ENCODE assay signal across 1 cellular context in genomic region chr15:71295242-71296031, GRCh38.
TF ChIP-seq lines count a peak whose summit lies in the region.

No MANE protein-coding gene starts in this region.

TF ChIP-seq in A549, 52 proteins besides CTCF, POLR2A, EP300 and RAD21 (continued from another document):
- TF ChIP-seq, protein P1, sequence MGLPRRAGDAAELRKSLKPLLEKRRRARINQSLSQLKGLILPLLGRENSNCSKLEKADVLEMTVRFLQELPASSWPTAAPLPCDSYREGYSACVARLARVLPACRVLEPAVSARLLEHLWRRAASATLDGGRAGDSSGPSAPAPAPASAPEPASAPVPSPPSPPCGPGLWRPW (IDR thresholded peaks at IDR 0.05): peak; percentile 92
- TF ChIP-seq JUNB (IDR thresholded peaks at IDR 0.05) (peak; percentile 98), ZFP36 (IDR thresholded peaks at IDR 0.05; ENCODE audit: borderline replicate concordance, partially characterized antibody) (peak; percentile 45), ZNF302 (CRISPR knock-in tag; IDR thresholded peaks at IDR 0.05) (peak; percentile 15; the same call in 1 of the 2 replicates), RNF2 (IDR thresholded peaks at IDR 0.05; ENCODE audit: borderline replicate concordance, low read depth) (no peak), ZSCAN20 (CRISPR knock-in tag; IDR thresholded peaks at IDR 0.05) (peak; percentile 82), CHD2 (IDR thresholded peaks at IDR 0.05; ENCODE audit: low read length, partially characterized antibody) (no peak), EHF (CRISPR knock-in tag; IDR thresholded peaks at IDR 0.05) (no peak), HOXB13 (CRISPR knock-in tag; IDR thresholded peaks at IDR 0.05; ENCODE audit: low read depth) (0 out of 2 replicates have a peak, but pooled peaks have one; percentile 18)
- TF ChIP-seq, protein P2, sequence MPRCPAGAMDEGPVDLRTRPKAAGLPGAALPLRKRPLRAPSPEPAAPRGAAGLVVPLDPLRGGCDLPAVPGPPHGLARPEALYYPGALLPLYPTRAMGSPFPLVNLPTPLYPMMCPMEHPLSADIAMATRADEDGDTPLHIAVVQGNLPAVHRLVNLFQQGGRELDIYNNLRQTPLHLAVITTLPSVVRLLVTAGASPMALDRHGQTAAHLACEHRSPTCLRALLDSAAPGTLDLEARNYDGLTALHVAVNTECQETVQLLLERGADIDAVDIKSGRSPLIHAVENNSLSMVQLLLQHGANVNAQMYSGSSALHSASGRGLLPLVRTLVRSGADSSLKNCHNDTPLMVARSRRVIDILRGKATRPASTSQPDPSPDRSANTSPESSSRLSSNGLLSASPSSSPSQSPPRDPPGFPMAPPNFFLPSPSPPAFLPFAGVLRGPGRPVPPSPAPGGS (IDR thresholded peaks at IDR 0.05): peak; percentile 95; the same call in 2 of the 3 replicates
